ENCODE assay signal across 17 cellular contexts in genomic region chr22:48660795-48661740, GRCh38.
"Had no signal": no experiment of that assay in that cellular context is flagged by ENCODE, and none has a peak within 500 bp of the region (broad histone marks: within the 10 kb centered on the region; RNA-seq: fewer than 3 reads in every experiment).

No MANE protein-coding gene starts in this region.

- H3K4me1 ChIP-seq: heart right ventricle, left ventricle myocardium inferior, sigmoid colon had no signal

- DNase-seq: effector CD8-positive, alpha-beta T cell; islet precursor cell; left ventricle myocardium inferior; mesenchymal stem cell; midbrain; ovary; sigmoid colon; small intestine; stimulated activated CD4-positive, alpha-beta T cell treated with anti-CD3 and anti-CD28 coated beads, Interleukin-12 subunit alpha, Interleukin-12 subunit beta, amount 100 ng/mL, for 4 hours; stimulated activated CD4-positive, alpha-beta T cell treated with anti-CD3 and anti-CD28 coated beads, Interleukin-2, amount 100 ng/mL, for 48 hours; stimulated activated naive CD4-positive, alpha-beta T cell treated with Interleukin-2 at 50 U/mL for 16 hours; trophoblast cell had no signal

- H3K4me3 Mint-ChIP-seq: natural killer cell treated with Interleukin-12 subunit alpha and Interleukin-12 subunit beta and Interleukin-15 and Interleukin-18, amount 100 ng/mL, for 72 hours had no signal

- H3K27me3 ChIP-seq: cardiac muscle cell, ovary, sigmoid colon had no signal

- H3K36me3 Mint-ChIP-seq: natural killer cell treated with Interleukin-12 subunit alpha and Interleukin-12 subunit beta and Interleukin-15 and Interleukin-18, amount 100 ng/mL, for 72 hours had no signal

- H3K4me3 ChIP-seq: cardiac muscle cell, coronary artery, heart right ventricle, left ventricle myocardium inferior, lung, ovary, sigmoid colon had no signal

- H3K9me3 ChIP-seq: ovary had no signal

- ATAC-seq: natural killer cell treated with Interleukin-12 subunit alpha and Interleukin-12 subunit beta and Interleukin-15 and Interleukin-18, amount 100 ng/mL, for 72 hours had no signal

- H3K27ac Mint-ChIP-seq: natural killer cell treated with Interleukin-12 subunit alpha and Interleukin-12 subunit beta and Interleukin-15 and Interleukin-18, amount 100 ng/mL, for 72 hours had no signal

- H3K36me3 ChIP-seq: cardiac muscle cell, heart right ventricle, left ventricle myocardium inferior, ovary, sigmoid colon had no signal

- H3K27ac ChIP-seq: cardiac muscle cell, coronary artery, heart right ventricle, left ventricle myocardium inferior, ovary, sigmoid colon had no signal
